18 cellular contexts compared by ENCODE assay signal in the genomic region with DNA sequence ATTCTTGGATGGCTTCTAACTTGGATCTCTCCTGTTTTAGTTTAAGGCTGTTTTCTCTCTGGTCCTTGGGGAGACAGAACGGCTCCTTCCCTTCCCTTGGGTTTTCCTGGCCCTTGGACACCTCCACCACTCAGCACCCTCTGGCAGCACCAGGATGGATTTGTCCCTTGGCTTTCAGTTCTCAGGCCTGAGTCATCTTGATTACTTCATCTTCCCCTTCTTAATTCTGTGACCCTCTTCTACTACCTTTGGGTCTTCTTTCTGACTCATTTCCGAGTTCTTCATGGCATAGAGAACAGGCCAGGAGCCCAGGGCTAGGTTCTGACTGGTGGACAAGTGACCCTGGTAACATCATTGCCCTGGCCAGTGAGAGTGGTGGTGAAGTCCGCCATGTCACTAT. TPM values are rescaled to one million over a fixed set of nuclear protein-coding genes. Genes with fewer than 3 reads are reported as not detected.
DNase-seq lines count a peak whose midpoint lies in the region; ATAC-seq, FAIRE-seq and TF ChIP-seq lines count a peak whose summit lies in the region.
"Had no signal": no experiment of that assay in that cellular context is flagged by ENCODE, and none has a peak within 500 bp of the region (broad histone marks: within the 10 kb centered on the region; RNA-seq: fewer than 3 reads in every experiment).

No MANE protein-coding gene starts in this region.

- in situ Hi-C loops in K562 (cut with MboI) (no loop called here), HepG2 (cut with HindIII; ENCODE audit: extremely low pct_ligation_motif_present, low pct_unique_long_range_greater_than_20kb) (no loop called here)

- H3K9me3 ChIP-seq in Loucy (ENCODE audit: insufficient read depth, low read depth, low read length) (no peaks in the 10 kb centered on the region), K562 (replicated peaks; ENCODE audit: control insufficient read depth, insufficient read depth, low read depth, low read length) (no peaks in the 10 kb centered on the region; the same call in 1 of the 2 replicates), HepG2 (ENCODE audit: low read length) (no peaks in the 10 kb centered on the region)
- H3K9me3 ChIP-seq: Peyer's patch, sigmoid colon had no signal

- BruUV-seq in K562 (replicated peaks; lab: Mats Ljungman, UMichigan) (no TSS peak), HepG2 (replicated peaks; lab: Mats Ljungman, UMichigan) (no TSS peak)

- TF ChIP-seq EP300 in K562 (IDR thresholded peaks at IDR 0.05; ENCODE audit: low read length) (no peak), HepG2 (IDR thresholded peaks at IDR 0.05; ENCODE audit: low read depth in 2 of 2, low read length in 2 of 2) (no peak), HepG2 (CRISPR knock-in tag; IDR thresholded peaks at IDR 0.05; ENCODE audit: borderline replicate concordance) (no peak)

- no peak for DNase-seq in K562 (ENCODE audit: extremely low read depth in 1 of 4, low spot score in 3 of 4)
- peak; percentile 80 for DNase-seq in iris pigment epithelial cell (ENCODE audit: low read depth)
- DNase-seq in NCI-H2171 treated with DMSO at 0.1 percent for 48 hours (lab: John Stamatoyannopoulos, UW), result no peak
- DNase-seq in HepG2 (ENCODE audit: low spot score), result no peak
- DNase-seq: activated B cell treated with CpG ODN at 0.5 μM for 24 hours; CD4-positive, alpha-beta T cell; effector CD8-positive, alpha-beta T cell; glutamatergic neuron; NCI-H2081 treated with DMSO at 0.1 percent for 48 hours; Peyer's patch; sigmoid colon; stimulated activated naive CD4-positive, alpha-beta T cell had no signal

- ATAC-seq in K562 (no peak), GM18868 (IDR thresholded peaks at IDR 0.05; ENCODE audit: unreplicated experiment) (no peak), GM21390 (IDR thresholded peaks at IDR 0.05; ENCODE audit: unreplicated experiment) (no peak), HepG2 (no peak)

- H3K4me1 ChIP-seq in Loucy (ENCODE audit: insufficient read depth, low read length, poor library complexity, severe bottlenecking) (peaks cover 43% of the 10 kb centered on the region), K562 (replicated peaks in 1 of 2; ENCODE audit: control insufficient read depth in 2 of 2, insufficient read depth in 2 of 2, low read length in 2 of 2) (no peaks in the 10 kb centered on the region), HepG2 (ENCODE audit: insufficient read depth, low read length) (peaks cover 54% of the 10 kb centered on the region)
- H3K4me1 ChIP-seq: Peyer's patch had no signal

- no peak overlapping the region for H2AFZ ChIP-seq in Loucy (ENCODE audit: low read length)
- H2AFZ ChIP-seq in K562 (ENCODE audit: low read depth, low read length), result no peak overlapping the region
- H2AFZ ChIP-seq in HepG2 (ENCODE audit: low read length), result no peak overlapping the region

- no peaks in the 10 kb centered on the region for H3K9me2 ChIP-seq in Loucy (replicated peaks; ENCODE audit: low read depth, low read length)

- H3K4me3 ChIP-seq in Loucy (ENCODE audit: low read length, poor library complexity, severe bottlenecking) (no peak overlapping the region), K562 (no peak overlapping the region), HepG2 (replicated peaks in 1 of 3; ENCODE audit: insufficient read depth in 1 of 3, low read depth in 2 of 3, low read length in 3 of 3) (no peak overlapping the region)
- H3K4me3 ChIP-seq: cardiac muscle cell, Peyer's patch, sigmoid colon had no signal

- no peak for TF ChIP-seq CTCF in Loucy (conservative IDR thresholded peaks at IDR 0.05; ENCODE audit: low read length)
- TF ChIP-seq CTCF in K562 (IDR thresholded peaks at IDR 0.05 in 2 of 3, conservative IDR thresholded peaks at IDR 0.05 in 1 of 3; ENCODE audit: insufficient read depth in 2 of 3, low read depth in 1 of 3, low read length in 3 of 3), result no peak
- TF ChIP-seq CTCF in HepG2 (CRISPR knock-in tag; IDR thresholded peaks at IDR 0.05), result no peak

- H3K9me1 ChIP-seq in K562 (ENCODE audit: control insufficient read depth, insufficient read depth, low read length), result no peaks in the 10 kb centered on the region

- H3K9ac ChIP-seq in Loucy (ENCODE audit: low read depth, low read length, poor library complexity, severe bottlenecking), result no peak overlapping the region
- no peak overlapping the region for H3K9ac ChIP-seq in K562 (ENCODE audit: insufficient read depth in 1 of 2, low read depth in 2 of 2, low read length in 2 of 2)
- H3K9ac ChIP-seq in HepG2 (ENCODE audit: insufficient read depth, low read depth, low read length), result no peak overlapping the region

- H4K20me1 ChIP-seq in Loucy (ENCODE audit: insufficient read depth, low read length, poor library complexity, severe bottlenecking) (peaks cover 84% of the 10 kb centered on the region), K562 (replicated peaks; ENCODE audit: control insufficient read depth, insufficient read depth, low read length) (no peaks in the 10 kb centered on the region), HepG2 (ENCODE audit: insufficient read depth, low read length) (no peaks in the 10 kb centered on the region)

- peaks cover 100% of the 10 kb centered on the region for H3K79me2 ChIP-seq in Loucy (ENCODE audit: insufficient read depth, low read length)
- H3K79me2 ChIP-seq in K562 (ENCODE audit: control insufficient read depth, insufficient read depth, low read length), result no peaks in the 10 kb centered on the region
- no peaks in the 10 kb centered on the region for H3K79me2 ChIP-seq in HepG2 (ENCODE audit: insufficient read depth, low read length)

- intact Hi-C loops in K562 (cut with micrococcal nuclease) (no loop called here), HepG2 (cut with micrococcal nuclease; ENCODE audit: unreplicated experiment) (no loop called here)

- TF ChIP-seq RAD21 in K562 (CRISPR knock-in tag; conservative IDR thresholded peaks at IDR 0.05 in 1 of 2, IDR thresholded peaks at IDR 0.05 in 1 of 2) (no peak), HepG2 (CRISPR knock-in tag; IDR thresholded peaks at IDR 0.05) (no peak)

- no peak overlapping the region for H3K27ac ChIP-seq in K562 (ENCODE audit: extremely low read depth, low read depth, low read length)
- no peak overlapping the region for H3K27ac ChIP-seq in HepG2 (ENCODE audit: extremely low read length, insufficient read depth, low read length)
- H3K27ac ChIP-seq: cardiac muscle cell, Peyer's patch had no signal

- TF ChIP-seq POLR2A in K562 (conservative IDR thresholded peaks at IDR 0.05), result no peak
- no peak for TF ChIP-seq POLR2A in HepG2 (IDR thresholded peaks at IDR 0.05; ENCODE audit: insufficient read depth in 1 of 2, low read depth in 2 of 2, low read length in 2 of 2)

- H3K27me3 ChIP-seq in Loucy (ENCODE audit: insufficient read depth, low read length, poor library complexity, severe bottlenecking) (no peaks in the 10 kb centered on the region), K562 (ENCODE audit: control insufficient read depth in 2 of 2, insufficient read depth in 2 of 2, low read length in 2 of 2) (peaks cover 2 to 28% of the 10 kb centered on the region in 2 experiments; a peak in 3 of 5 replicates), HepG2 (ENCODE audit: control insufficient read depth in 1 of 2, insufficient read depth in 2 of 2, low read length in 2 of 2) (no peaks in the 10 kb centered on the region; a peak in 1 of 5 replicates)
- H3K27me3 ChIP-seq: cardiac muscle cell, Peyer's patch had no signal

- WGBS in K562 (ENCODE audit: insufficient coverage, low coverage, missing lambda C conversion rate), result 6% methylated on average over 3 of the region's 3 CpGs
- WGBS in HepG2 (ENCODE audit: low lambda C conversion rate), result 43% methylated on average over 3 of the region's 3 CpGs

- H3K4me2 ChIP-seq in Loucy (ENCODE audit: low read depth, low read length, poor library complexity, severe bottlenecking) (peak overlapping the region; percentile 3), K562 (ENCODE audit: insufficient read depth, low read length) (no peak overlapping the region), HepG2 (ENCODE audit: low read depth, low read length) (no peak overlapping the region)

- H3K36me3 ChIP-seq in Loucy (ENCODE audit: insufficient read depth, low read length), result peaks cover 82% of the 10 kb centered on the region; the same call in 1 of the 2 replicates
- no peaks in the 10 kb centered on the region for H3K36me3 ChIP-seq in K562 (ENCODE audit: control insufficient read depth, insufficient read depth, low read length)
- H3K36me3 ChIP-seq in HepG2 (replicated peaks in 1 of 2; ENCODE audit: control insufficient read depth in 1 of 2, insufficient read depth in 2 of 2, low read length in 2 of 2), result no peaks in the 10 kb centered on the region
- H3K36me3 ChIP-seq: cardiac muscle cell, Peyer's patch, sigmoid colon had no signal

- no peaks in the 10 kb centered on the region for H3F3A ChIP-seq in Loucy (ENCODE audit: low read depth)

- FAIRE-seq in K562 (lab: Jason Lieb, UNC) (no peak), HepG2 (lab: Jason Lieb, UNC) (no peak)
- FAIRE-seq: islet of Langerhans had no signal

- CTCF ChIA-PET in K562 (lab: Yijun Ruan, JAX; ENCODE audit: low intra/inter-chr PET ratio) (no interaction called here), HepG2 (lab: Yijun Ruan, JAX; ENCODE audit: low intra/inter-chr PET ratio, low total read pairs) (no interaction called here)

- POLR2A ChIA-PET in K562 (lab: Yijun Ruan, JAX) (interaction anchor here (1.1 kb wide), 1 partner anchor 11 kb away, joined by 4 read pairs; no protein-coding TSS in a partner anchor), HepG2 (lab: Yijun Ruan, JAX) (interaction anchor here (1.1 to 1.4 kb wide), 2 partner anchors 28 to 150 kb away, joined by 3 read pairs; no protein-coding TSS in a partner anchor)

RNA-seq across cellular contexts. Expression of a gene that starts 14.9 kb away (rescaled TPM):
- total RNA-seq in K562 (2011; cell fraction: chromatin; rRNA removed; ENCODE audit: low replicate concordance), result not detected in 2 replicates
- not detected in 2 replicates for total RNA-seq in K562 (2011; cell fraction: nucleolus; rRNA removed)
- not detected in 2 replicates for total RNA-seq in K562 (2011; cell fraction: nucleoplasm; rRNA removed)
- total RNA-seq in K562 (2014; rRNA removed) (not detected in 2 replicates), K562 (2014; rRNA removed; fragmentation: Illumina TruSeq; extraction: Trizol) (not detected in 2 replicates), K562 (2015; rRNA removed; fragmentation: Illumina TruSeq; extraction: Trizol) (0.23 TPM in 1 of 2 replicates, not detected in the other), K562 (2021) (0.85 and 0.93 TPM in 2 replicates), HepG2 (2016; rRNA removed; fragmentation: Illumina TruSeq; extraction: Trizol) (0.45 and 2.0 TPM in 2 replicates)
- polyA plus RNA-seq in K562 (2011; rRNA removed) (not detected in 2 replicates), K562 (2014; fragmentation: Illumina TruSeq; extraction: Trizol) (not detected in 2 replicates), K562 (2014; fragmentation: Nextera tagmentation; extraction: Ambion mirVana) (not detected), K562 (2014; rRNA removed) (not detected in 2 replicates), HepG2 (2011; rRNA removed) (5.8 and 11.4 TPM in 2 replicates)
- polyA plus RNA-seq in K562 (2011; cell fraction: cytosol; rRNA removed), result 0.06 and 0.31 TPM in 2 replicates
- polyA plus RNA-seq in K562 (2011; cell fraction: nucleus; rRNA removed), result not detected in 2 replicates
- polyA plus RNA-seq in K562 (2012), result 0.29 and 0.76 TPM in 2 replicates
- not detected in 2 replicates for polyA minus RNA-seq in K562 (2011; rRNA and poly(A)+ RNA removed)
- polyA minus RNA-seq in K562 (2011; cell fraction: cytosol; rRNA and poly(A)+ RNA removed), result not detected in 2 replicates
- polyA minus RNA-seq in K562 (2011; cell fraction: nucleus; rRNA and poly(A)+ RNA removed), result not detected in 2 replicates
- total RNA-seq in HepG2 (2016; cell fraction: cytosol; rRNA removed; fragmentation: Illumina TruSeq; extraction: Trizol; ENCODE audit: low read depth), result 0.79 and 0.81 TPM in 2 replicates
- total RNA-seq in HepG2 (2016; cell fraction: insoluble cytoplasmic fraction; rRNA removed; fragmentation: Illumina TruSeq; extraction: Trizol), result 0.83 and 1.8 TPM in 2 replicates
- 0.68 and 1.4 TPM in 2 replicates for total RNA-seq in HepG2 (2016; cell fraction: membrane; rRNA removed; fragmentation: Illumina TruSeq; extraction: Trizol)
- 1.2 and 2.0 TPM in 2 replicates for total RNA-seq in HepG2 (2016; cell fraction: nucleus; rRNA removed; fragmentation: Illumina TruSeq; extraction: Trizol)
- polyA plus RNA-seq in HepG2 (2011; cell fraction: cytosol; rRNA removed), result 8.5 and 9.3 TPM in 2 replicates
- 3.3 and 6.4 TPM in 2 replicates for polyA plus RNA-seq in HepG2 (2011; cell fraction: nucleus; rRNA removed)
- 18.9 and 24.8 TPM in 2 replicates for polyA plus RNA-seq in HepG2 (2012)
- polyA plus RNA-seq in HepG2 (2016; cell fraction: cytosol; fragmentation: Illumina TruSeq; extraction: Trizol; ENCODE audit: low read depth), result 0.59 and 1.1 TPM in 2 replicates
- polyA plus RNA-seq in HepG2 (2016; cell fraction: insoluble cytoplasmic fraction; fragmentation: Illumina TruSeq; extraction: Trizol; ENCODE audit: low read depth), result 0.91 and 1.3 TPM in 2 replicates
- polyA plus RNA-seq in HepG2 (2016; cell fraction: membrane; fragmentation: Illumina TruSeq; extraction: Trizol; ENCODE audit: low read depth), result 1.1 and 1.2 TPM in 2 replicates
- polyA plus RNA-seq in HepG2 (2016; cell fraction: nucleus; fragmentation: Illumina TruSeq; extraction: Trizol; ENCODE audit: insufficient read depth, low read depth), result 3.8 and 3.9 TPM in 2 replicates
- 0.19 and 1.9 TPM in 2 replicates for polyA minus RNA-seq in HepG2 (2011; rRNA and poly(A)+ RNA removed; ENCODE audit: low replicate concordance)
- polyA minus RNA-seq in HepG2 (2011; cell fraction: cytosol; rRNA and poly(A)+ RNA removed), result 1.7 and 3.2 TPM in 2 replicates
- 0.52 and 0.99 TPM in 2 replicates for polyA minus RNA-seq in HepG2 (2011; cell fraction: nucleus; rRNA and poly(A)+ RNA removed)
- total RNA-seq: activated B cell treated with CpG ODN at 0.5 μM for 24 hours; CD4-positive, alpha-beta T cell had no signal

RNA-seq across cellular contexts. Expression of a gene that starts 47.2 kb away (rescaled TPM):
- 0.05 TPM in 1 of 2 replicates, not detected in the other for total RNA-seq in K562 (2011; cell fraction: chromatin; rRNA removed; ENCODE audit: low replicate concordance)
- 0.17 TPM in 1 of 2 replicates, not detected in the other for total RNA-seq in K562 (2011; cell fraction: nucleolus; rRNA removed)
- total RNA-seq in K562 (2011; cell fraction: nucleoplasm; rRNA removed), result 0.29 TPM in 1 of 2 replicates, not detected in the other
- total RNA-seq in K562 (2014; rRNA removed) (not detected in 2 replicates), K562 (2014; rRNA removed; fragmentation: Illumina TruSeq; extraction: Trizol) (not detected in 2 replicates), K562 (2015; rRNA removed; fragmentation: Illumina TruSeq; extraction: Trizol) (not detected in 2 replicates), K562 (2021) (1.9 and 2.5 TPM in 2 replicates), HepG2 (2016; rRNA removed; fragmentation: Illumina TruSeq; extraction: Trizol) (not detected in 2 replicates)
- polyA plus RNA-seq in K562 (2011; rRNA removed) (0.01 and 0.05 TPM in 2 replicates), K562 (2014; fragmentation: Illumina TruSeq; extraction: Trizol) (not detected in 2 replicates), K562 (2014; fragmentation: Nextera tagmentation; extraction: Ambion mirVana) (not detected), K562 (2014; rRNA removed) (0.03 and 0.49 TPM in 2 replicates), HepG2 (2011; rRNA removed) (0.07 and 0.15 TPM in 2 replicates)
- under 0.01 and 0.28 TPM in 2 replicates for polyA plus RNA-seq in K562 (2011; cell fraction: cytosol; rRNA removed)
- 0.01 and 0.40 TPM in 2 replicates for polyA plus RNA-seq in K562 (2011; cell fraction: nucleus; rRNA removed)
- polyA plus RNA-seq in K562 (2012), result 0.04 and 0.08 TPM in 2 replicates
- polyA minus RNA-seq in K562 (2011; rRNA and poly(A)+ RNA removed), result 0.03 and 0.04 TPM in 2 replicates
- not detected in 2 replicates for polyA minus RNA-seq in K562 (2011; cell fraction: cytosol; rRNA and poly(A)+ RNA removed)
- under 0.01 TPM in 1 of 2 replicates, not detected in the other for polyA minus RNA-seq in K562 (2011; cell fraction: nucleus; rRNA and poly(A)+ RNA removed)
- not detected in 2 replicates for total RNA-seq in HepG2 (2016; cell fraction: cytosol; rRNA removed; fragmentation: Illumina TruSeq; extraction: Trizol; ENCODE audit: low read depth)
- 0.02 TPM in 1 of 2 replicates, not detected in the other for total RNA-seq in HepG2 (2016; cell fraction: insoluble cytoplasmic fraction; rRNA removed; fragmentation: Illumina TruSeq; extraction: Trizol)
- not detected in 2 replicates for total RNA-seq in HepG2 (2016; cell fraction: membrane; rRNA removed; fragmentation: Illumina TruSeq; extraction: Trizol)
- not detected in 2 replicates for total RNA-seq in HepG2 (2016; cell fraction: nucleus; rRNA removed; fragmentation: Illumina TruSeq; extraction: Trizol)
- 0.05 TPM in 2 replicates for polyA plus RNA-seq in HepG2 (2011; cell fraction: cytosol; rRNA removed)
- polyA plus RNA-seq in HepG2 (2011; cell fraction: nucleus; rRNA removed), result 0.03 and 0.14 TPM in 2 replicates
- polyA plus RNA-seq in HepG2 (2012), result 0.11 TPM in 1 of 2 replicates, not detected in the other
- not detected in 2 replicates for polyA plus RNA-seq in HepG2 (2016; cell fraction: cytosol; fragmentation: Illumina TruSeq; extraction: Trizol; ENCODE audit: low read depth)
- not detected in 2 replicates for polyA plus RNA-seq in HepG2 (2016; cell fraction: insoluble cytoplasmic fraction; fragmentation: Illumina TruSeq; extraction: Trizol; ENCODE audit: low read depth)
- not detected in 2 replicates for polyA plus RNA-seq in HepG2 (2016; cell fraction: membrane; fragmentation: Illumina TruSeq; extraction: Trizol; ENCODE audit: low read depth)
- polyA plus RNA-seq in HepG2 (2016; cell fraction: nucleus; fragmentation: Illumina TruSeq; extraction: Trizol; ENCODE audit: insufficient read depth, low read depth), result not detected in 2 replicates
- 0.02 TPM in 1 of 2 replicates, not detected in the other for polyA minus RNA-seq in HepG2 (2011; rRNA and poly(A)+ RNA removed; ENCODE audit: low replicate concordance)
- polyA minus RNA-seq in HepG2 (2011; cell fraction: cytosol; rRNA and poly(A)+ RNA removed), result not detected in 2 replicates
- under 0.01 TPM in 1 of 2 replicates, not detected in the other for polyA minus RNA-seq in HepG2 (2011; cell fraction: nucleus; rRNA and poly(A)+ RNA removed)
- total RNA-seq: activated B cell treated with CpG ODN at 0.5 μM for 24 hours; CD4-positive, alpha-beta T cell; T-helper 1 cell treated with Interleukin-12 subunit alpha and Interleukin-12 subunit beta and Interleukin-4 antibody, amounts not matched to agents 30 ng/mL and 1 ng/mL, for 36 hours had no signal
